ENCODE assay signal across 8 cellular contexts in genomic region chr15:67863442-67863987, GRCh38. TPM values are rescaled to one million over a fixed set of nuclear protein-coding genes. Genes with fewer than 3 reads are reported as not detected.
A peak's percentile ranks its signal among the peaks of the same experiment; 100 is the strongest.
DNase-seq lines count a peak whose midpoint lies in the region; ATAC-seq and TF ChIP-seq lines count a peak whose summit lies in the region.

No MANE protein-coding gene starts in this region.

- H3K27me3 ChIP-seq in Peyer's patch, result no peaks in the 10 kb centered on the region

- H3K27ac ChIP-seq in Peyer's patch, result peak overlapping the region in 2 of 4 donors; percentile 43 to 64

- in situ Hi-C loops in Caki2 (cut with HindIII; ENCODE audit: low pct_unique_long_range_greater_than_20kb, low sequenced_read_pairs), result no loop called here

- DNase-seq in Caki2 (ENCODE audit: low read depth) (peak; percentile 68), Peyer's patch (peak; percentile 61 to 89 (median 87)), fibroblast of pulmonary artery (ENCODE audit: low read depth) (peak; percentile 79)
- peak; percentile 40 to 54 for DNase-seq in activated T-helper 1 cell treated with anti-CD3 and anti-CD28 coated beads, Interleukin-2, amount 50 U/mL, for 16 hours (ENCODE audit: low read depth in 1 of 2, low spot score in 1 of 2)
- peak; percentile 75 for DNase-seq in natural killer cell treated with Interleukin-12 subunit alpha and Interleukin-12 subunit beta and Interleukin-15 and Interleukin-18, amount 100 ng/mL, for 72 hours (ENCODE audit: low spot score)
- DNase-seq in stimulated activated naive CD8-positive, alpha-beta T cell treated with anti-CD3 and anti-CD28 coated beads, Interleukin-15, Interleukin-2, amounts not matched to agents 100 U/mL and 50 U/mL, for 24 hours, result peak; percentile 78

- TF ChIP-seq POLR2A in Peyer's patch (IDR thresholded peaks at IDR 0.05), result peak in 1 of 2 donors; percentile 8

- peak overlapping the region; percentile 41 to 78 (median 47) for H3K27ac Mint-ChIP-seq in IgD-negative memory B cell
- H3K27ac Mint-ChIP-seq in natural killer cell treated with Interleukin-12 subunit alpha and Interleukin-12 subunit beta and Interleukin-15 and Interleukin-18, amount 100 ng/mL, for 72 hours, result no peak overlapping the region

- peak overlapping the region; percentile 68 to 94 (median 83) for H3K4me3 Mint-ChIP-seq in IgD-negative memory B cell
- H3K4me3 Mint-ChIP-seq in natural killer cell treated with Interleukin-12 subunit alpha and Interleukin-12 subunit beta and Interleukin-15 and Interleukin-18, amount 100 ng/mL, for 72 hours, result no peak overlapping the region

- H3K27me3 Mint-ChIP-seq in IgD-negative memory B cell, result peaks cover 7% of the 10 kb centered on the region
- H3K27me3 Mint-ChIP-seq in natural killer cell treated with Interleukin-12 subunit alpha and Interleukin-12 subunit beta and Interleukin-15 and Interleukin-18, amount 100 ng/mL, for 72 hours, result peaks cover 19 to 27% of the 10 kb centered on the region in 2 donors

- H3K4me1 Mint-ChIP-seq in IgD-negative memory B cell, result peaks cover 9 to 23% (median 19%) of the 10 kb centered on the region in 3 donors
- peaks cover 0 to 4% of the 10 kb centered on the region in 2 donors for H3K4me1 Mint-ChIP-seq in natural killer cell treated with Interleukin-12 subunit alpha and Interleukin-12 subunit beta and Interleukin-15 and Interleukin-18, amount 100 ng/mL, for 72 hours (ENCODE audit: low read depth in 2 of 2)

- no peaks in the 10 kb centered on the region for H3K36me3 Mint-ChIP-seq in IgD-negative memory B cell
- no peaks in the 10 kb centered on the region for H3K36me3 Mint-ChIP-seq in natural killer cell treated with Interleukin-12 subunit alpha and Interleukin-12 subunit beta and Interleukin-15 and Interleukin-18, amount 100 ng/mL, for 72 hours

- H3K36me3 ChIP-seq in Peyer's patch, result no peaks in the 10 kb centered on the region

- peak; percentile 66 for ATAC-seq in GM21447 (IDR thresholded peaks at IDR 0.05; ENCODE audit: unreplicated experiment)
- ATAC-seq in natural killer cell treated with Interleukin-12 subunit alpha and Interleukin-12 subunit beta and Interleukin-15 and Interleukin-18, amount 100 ng/mL, for 72 hours, result peak; percentile 91 to 93
- peak; percentile 97 for ATAC-seq in stimulated activated naive CD8-positive, alpha-beta T cell treated with anti-CD3 and anti-CD28 coated beads, Interleukin-15, Interleukin-2, amounts not matched to agents 100 U/mL and 50 U/mL, for 24 hours

- peaks cover 0 to 5% (median 0%) of the 10 kb centered on the region in 4 donors for H3K4me1 ChIP-seq in Peyer's patch

- TF ChIP-seq CTCF in Peyer's patch (IDR thresholded peaks at IDR 0.05) (peak; percentile 82 to 95 (median 94)), fibroblast of pulmonary artery (IDR thresholded peaks at IDR 0.05; ENCODE audit: low read length, missing control alignments) (peak; percentile 73)

- H3K4me3 ChIP-seq in Peyer's patch (peak overlapping the region; percentile 30 to 56 (median 42)), fibroblast of pulmonary artery (replicated peaks; ENCODE audit: low read depth, low read length) (peak overlapping the region; percentile 49)

- no peaks in the 10 kb centered on the region for H3K9me3 Mint-ChIP-seq in IgD-negative memory B cell
- no peaks in the 10 kb centered on the region for H3K9me3 Mint-ChIP-seq in natural killer cell treated with Interleukin-12 subunit alpha and Interleukin-12 subunit beta and Interleukin-15 and Interleukin-18, amount 100 ng/mL, for 72 hours

- no peaks in the 10 kb centered on the region for H3K9me3 ChIP-seq in Peyer's patch

RNA-seq across cellular contexts. Expression of gene RNU6-1, which starts 23.7 kb away (rescaled TPM):
- total RNA-seq in Caki2 (2014; rRNA removed; shearing (Covaris generic); ENCODE audit: low replicate concordance), result not detected in 2 replicates
- not detected for polyA plus RNA-seq in IgD-negative memory B cell
- not detected for total RNA-seq in Peyer's patch
- total RNA-seq in natural killer cell treated with Interleukin-12 subunit alpha and Interleukin-12 subunit beta and Interleukin-15 and Interleukin-18, amount 100 ng/mL, for 72 hours, result not detected

RNA-seq across cellular contexts. Expression of gene SKOR1, which starts 38.2 kb away (rescaled TPM):
- total RNA-seq in Caki2 (2014; rRNA removed; shearing (Covaris generic); ENCODE audit: low replicate concordance), result 0.61 TPM in 1 of 2 replicates, not detected in the other
- polyA plus RNA-seq in IgD-negative memory B cell, result not detected
- total RNA-seq in Peyer's patch, result 1 to 10 TPM; 1.2 to 5.0 (median 1.6) TPM
- total RNA-seq in natural killer cell treated with Interleukin-12 subunit alpha and Interleukin-12 subunit beta and Interleukin-15 and Interleukin-18, amount 100 ng/mL, for 72 hours, result under 1 TPM; 0.42 to 0.48 TPM

Comparison
In these comparisons a context has a peak if more than half of its experiments do, and no peak if none do; other contexts are left out.
1. H3K27ac Mint-ChIP-seq: peak in IgD-negative memory B cell (3 of 3); none in natural killer cell treated with Interleukin-12 subunit alpha and Interleukin-12 subunit beta and Interleukin-15 and Interleukin-18, amount 100 ng/mL, for 72 hours (0 of 2).
2. Peak in every context shown above with its lines, with median percentiles within 50 percentile points of each other: DNase-seq and ATAC-seq.